ENCODE assay signal across 21 cellular contexts in the genomic region with DNA sequence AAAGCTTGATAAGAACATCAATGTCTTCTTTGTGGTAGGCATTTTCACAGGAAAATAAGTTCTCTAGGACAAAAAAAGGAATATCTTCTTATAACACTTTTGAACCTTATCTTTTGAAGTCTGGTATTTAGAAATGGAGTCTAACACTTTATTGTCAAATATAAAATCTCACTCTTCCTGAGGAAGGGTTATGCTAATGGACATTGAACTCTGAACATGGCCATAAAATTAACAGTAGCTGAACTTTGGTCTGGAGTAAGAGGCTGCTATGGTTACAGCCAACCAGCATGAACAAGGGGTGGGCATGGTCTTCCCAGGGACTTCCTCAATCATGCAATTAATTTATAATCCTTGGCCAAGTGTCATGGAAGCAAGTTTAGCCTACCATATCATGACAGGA. TPM values are rescaled to one million over a fixed set of nuclear protein-coding genes. Genes with fewer than 3 reads are reported as not detected.
"Had no signal": no experiment of that assay in that cellular context is flagged by ENCODE, and none has a peak within 500 bp of the region (broad histone marks: within the 10 kb centered on the region; RNA-seq: fewer than 3 reads in every experiment).

A gene with protein sequence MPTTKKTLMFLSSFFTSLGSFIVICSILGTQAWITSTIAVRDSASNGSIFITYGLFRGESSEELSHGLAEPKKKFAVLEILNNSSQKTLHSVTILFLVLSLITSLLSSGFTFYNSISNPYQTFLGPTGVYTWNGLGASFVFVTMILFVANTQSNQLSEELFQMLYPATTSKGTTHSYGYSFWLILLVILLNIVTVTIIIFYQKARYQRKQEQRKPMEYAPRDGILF (minus strand): TSS at position 199 of the 400 bp plus-strand sequence. CDS start 157 bp downstream, at position 42.

- H3K4me1 Mint-ChIP-seq: activated B cell treated with CpG ODN at 0.5 μM for 24 hours; immature natural killer cell; memory B cell; stimulated activated memory B cell treated with anti-CD40 and anti-IgM and Interleukin-4, amounts not matched to agents 10 μg/mL and 1 μg/mL and 100 μg/mL, for 72 hours had no signal

- DNase-seq: activated B cell treated with CpG ODN at 0.5 μM for 24 hours; activated CD4-positive, alpha-beta T cell treated with anti-CD3 and anti-CD28 coated beads, Interleukin-2, amount 50 U/mL, for 4 hours; activated effector memory CD4-positive, alpha-beta T cell treated with anti-CD3 and anti-CD28 coated beads, Interleukin-2, amount 50 U/mL, for 16 hours; activated T-cell treated with anti-CD3 and anti-CD28 coated beads, Interleukin-2, amount 50 U/mL, for 4 hours; amniotic stem cell; cerebellar nuclear complex; esophagus squamous epithelium; foreskin fibroblast; glutamatergic neuron; immature natural killer cell; left lung had no signal

- H3K27ac ChIP-seq: esophagus squamous epithelium, left lung, parathyroid adenoma, right atrium auricular region had no signal

- H3K79me2 ChIP-seq: parathyroid adenoma had no signal

- H3K9me3 ChIP-seq: esophagus squamous epithelium, left lung, right atrium auricular region had no signal

- ATAC-seq: activated naive CD4-positive, alpha-beta T cell treated with anti-CD3 and anti-CD28 coated beads, Interleukin-2, amount 50 U/mL, for 72 hours; activated T-cell treated with anti-CD3 and anti-CD28 coated beads, Interleukin-2, amount 50 U/mL, for 4 hours; left lung; SK-N-SH treated with all-trans-retinoic acid at 6 μM for 48 hours; stimulated activated memory B cell treated with anti-CD40 and anti-IgM and Interleukin-4, amounts not matched to agents 10 μg/mL and 1 μg/mL and 100 μg/mL, for 72 hours had no signal

- H3K4me3 Mint-ChIP-seq: activated B cell treated with CpG ODN at 0.5 μM for 24 hours; activated T-cell treated with anti-CD3 and anti-CD28 coated beads, Interleukin-2, amount 50 U/mL, for 4 hours; immature natural killer cell; memory B cell; stimulated activated memory B cell treated with anti-CD40 and anti-IgM and Interleukin-4, amounts not matched to agents 10 μg/mL and 1 μg/mL and 100 μg/mL, for 72 hours; T-helper 1 cell treated with Interleukin-12 subunit alpha and Interleukin-12 subunit beta and Interleukin-4 antibody, amounts not matched to agents 30 μg/mL and 1 μg/mL, for 36 hours had no signal

- H3K4me3 ChIP-seq: esophagus squamous epithelium, left lung, right atrium auricular region had no signal

- H3K9me3 Mint-ChIP-seq: activated naive CD4-positive, alpha-beta T cell treated with anti-CD3 and anti-CD28 coated beads, Interleukin-2, amount 50 U/mL, for 72 hours; immature natural killer cell had no signal

- H3K27me3 ChIP-seq: left lung, right atrium auricular region, tibial nerve had no signal

- H3K9ac ChIP-seq: parathyroid adenoma had no signal

- H3K36me3 Mint-ChIP-seq: activated naive CD4-positive, alpha-beta T cell treated with anti-CD3 and anti-CD28 coated beads, Interleukin-2, amount 50 U/mL, for 72 hours; brain; immature natural killer cell; memory B cell; stimulated activated memory B cell treated with anti-CD40 and anti-IgM and Interleukin-4, amounts not matched to agents 10 μg/mL and 1 μg/mL and 100 μg/mL, for 72 hours had no signal

- H3K27ac Mint-ChIP-seq: activated B cell treated with CpG ODN at 0.5 μM for 24 hours; activated naive CD4-positive, alpha-beta T cell treated with anti-CD3 and anti-CD28 coated beads, Interleukin-2, amount 50 U/mL, for 72 hours; immature natural killer cell; memory B cell; stimulated activated memory B cell treated with anti-CD40 and anti-IgM and Interleukin-4, amounts not matched to agents 10 μg/mL and 1 μg/mL and 100 μg/mL, for 72 hours; T-helper 1 cell treated with Interleukin-12 subunit alpha and Interleukin-12 subunit beta and Interleukin-4 antibody, amounts not matched to agents 30 μg/mL and 1 μg/mL, for 36 hours had no signal

- H2AFZ ChIP-seq: parathyroid adenoma had no signal

- H3K4me1 ChIP-seq: parathyroid adenoma, right atrium auricular region had no signal

- H3K36me3 ChIP-seq: esophagus squamous epithelium, left lung, right atrium auricular region, tibial nerve had no signal

RNA-seq across cellular contexts. Expression of the gene that starts here (rescaled TPM):
- total RNA-seq: activated B cell treated with CpG ODN at 0.5 μM for 24 hours; activated naive CD4-positive, alpha-beta T cell treated with anti-CD3 and anti-CD28 coated beads, Interleukin-2, amount 50 U/mL, for 72 hours; activated T-cell treated with anti-CD3 and anti-CD28 coated beads, Interleukin-2, amount 50 U/mL, for 4 hours; esophagus squamous epithelium; left lung; myocyte; right atrium auricular region; tibial nerve had no signal
- polyA plus RNA-seq: immature natural killer cell had no signal
